11 cellular contexts compared by ENCODE assay signal in the genomic region with DNA sequence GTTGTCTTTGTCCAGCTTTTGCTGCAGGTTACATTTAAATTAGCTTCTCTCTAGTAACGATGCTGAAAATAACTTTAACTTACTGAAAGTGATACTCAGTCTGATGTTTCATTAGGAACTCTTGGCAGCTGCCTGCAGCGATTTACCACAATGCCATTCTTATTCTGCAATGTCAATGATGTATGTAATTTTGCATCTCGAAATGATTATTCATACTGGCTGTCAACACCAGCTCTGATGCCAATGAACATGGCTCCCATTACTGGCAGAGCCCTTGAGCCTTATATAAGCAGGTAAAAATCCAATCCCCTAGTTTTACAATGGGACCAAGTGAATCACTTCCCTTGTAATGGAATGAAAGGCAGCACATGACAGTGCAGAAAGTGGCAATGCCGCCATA. TPM values are rescaled to one million over a fixed set of nuclear protein-coding genes. Genes with fewer than 3 reads are reported as not detected.
A peak's percentile ranks its signal among the peaks of the same experiment; 100 is the strongest.
DNase-seq lines count a peak whose midpoint lies in the region; ATAC-seq and TF ChIP-seq lines count a peak whose summit lies in the region.
"Had no signal": no experiment of that assay in that cellular context is flagged by ENCODE, and none has a peak within 500 bp of the region (broad histone marks: within the 10 kb centered on the region; RNA-seq: fewer than 3 reads in every experiment).

No MANE protein-coding gene starts in this region.

- H3K4me3 ChIP-seq in breast epithelium: no peak overlapping the region

- BruUV-seq in MCF 10A (replicated peaks; lab: Mats Ljungman, UMichigan): no TSS peak

- H3K27me3 ChIP-seq in breast epithelium: no peaks in the 10 kb centered on the region

- no peak overlapping the region for H3K27ac Mint-ChIP-seq in MCF 10A (ENCODE audit: low read depth, unreplicated experiment)
- H3K27ac Mint-ChIP-seq in stimulated activated naive B cell treated with anti-CD40 and anti-IgM and Interleukin-4, amounts not matched to agents 10 μg/mL and 1 μg/mL and 100 μg/mL, for 72 hours: no peak overlapping the region
- H3K27ac Mint-ChIP-seq: T-cell had no signal

- CTCF ChIA-PET in MCF 10A (lab: Yijun Ruan, JAX): interaction anchor here (0.7 to 1.0 kb wide), 2 partner anchors 17 to 179 kb away, joined by 3 read pairs; no protein-coding TSS in a partner anchor

- POLR2A ChIA-PET in MCF 10A (lab: Yijun Ruan, JAX): interaction anchor here (0.6 kb wide), 1 partner anchor 16 kb away, joined by 3 read pairs; no protein-coding TSS in a partner anchor

- H3K9me3 Mint-ChIP-seq in MCF 10A (ENCODE audit: unreplicated experiment): no peaks in the 10 kb centered on the region
- H3K9me3 Mint-ChIP-seq in stimulated activated naive B cell treated with anti-CD40 and anti-IgM and Interleukin-4, amounts not matched to agents 10 μg/mL and 1 μg/mL and 100 μg/mL, for 72 hours: no peaks in the 10 kb centered on the region
- H3K9me3 Mint-ChIP-seq: naive B cell, T-cell had no signal

- H3K4me3 Mint-ChIP-seq in MCF 10A (ENCODE audit: unreplicated experiment): no peak overlapping the region
- no peak overlapping the region for H3K4me3 Mint-ChIP-seq in stimulated activated naive B cell treated with anti-CD40 and anti-IgM and Interleukin-4, amounts not matched to agents 10 μg/mL and 1 μg/mL and 100 μg/mL, for 72 hours
- H3K4me3 Mint-ChIP-seq: naive B cell, T-cell had no signal

- intact Hi-C loops in MCF 10A (cut with micrococcal nuclease): no loop called here
- intact Hi-C loops in breast epithelium (cut with DNase I; ENCODE audit: low total_unique reads): no loop called here
- intact Hi-C loops in sciatic nerve (cut with DNase I): no loop called here

- no peak for TF ChIP-seq CTCF in MCF 10A (IDR thresholded peaks at IDR 0.05; ENCODE audit: unreplicated experiment)
- no peak for TF ChIP-seq CTCF in breast epithelium (IDR thresholded peaks at IDR 0.05)

- no peaks in the 10 kb centered on the region for H3K27me3 Mint-ChIP-seq in MCF 10A (ENCODE audit: insufficient read depth, unreplicated experiment)
- no peaks in the 10 kb centered on the region for H3K27me3 Mint-ChIP-seq in stimulated activated naive B cell treated with anti-CD40 and anti-IgM and Interleukin-4, amounts not matched to agents 10 μg/mL and 1 μg/mL and 100 μg/mL, for 72 hours
- H3K27me3 Mint-ChIP-seq: naive B cell had no signal

- no peaks in the 10 kb centered on the region for H3K4me1 ChIP-seq in breast epithelium

- TF ChIP-seq POLR2A in breast epithelium (IDR thresholded peaks at IDR 0.05): no peak

- DNase-seq in MCF 10A (ENCODE audit: unreplicated experiment) (peak; percentile 13), breast epithelium (ENCODE audit: low spot score in 2 of 2) (no peak), NCI-H226 (peak; percentile 79), nucleus accumbens (lab: John Stamatoyannopoulos, UW) (no peak), sciatic nerve (ENCODE audit: low spot score) (no peak)
- DNase-seq in stimulated activated naive B cell treated with anti-CD40 and anti-IgM and Interleukin-4, amounts not matched to agents 10 μg/mL and 1 μg/mL and 100 μg/mL, for 72 hours: no peak
- DNase-seq: central memory CD4-positive, alpha-beta T cell; naive B cell; T-cell had no signal

- peak; percentile 84 for ATAC-seq in HG02763 (IDR thresholded peaks at IDR 0.05; ENCODE audit: unreplicated experiment)
- no peak for ATAC-seq in HG03139 (IDR thresholded peaks at IDR 0.05; ENCODE audit: unreplicated experiment)
- no peak for ATAC-seq in sciatic nerve
- ATAC-seq in stimulated activated naive B cell treated with anti-CD40 and anti-IgM and Interleukin-4, amounts not matched to agents 10 μg/mL and 1 μg/mL and 100 μg/mL, for 72 hours (replicated peaks): no peak
- ATAC-seq: T-cell had no signal

- H3K27ac ChIP-seq in breast epithelium: no peak overlapping the region

- no peaks in the 10 kb centered on the region for H3K36me3 Mint-ChIP-seq in MCF 10A (ENCODE audit: insufficient read depth, unreplicated experiment)
- H3K36me3 Mint-ChIP-seq in stimulated activated naive B cell treated with anti-CD40 and anti-IgM and Interleukin-4, amounts not matched to agents 10 μg/mL and 1 μg/mL and 100 μg/mL, for 72 hours: no peaks in the 10 kb centered on the region

- H3K4me1 Mint-ChIP-seq in MCF 10A (ENCODE audit: insufficient read depth, unreplicated experiment): peaks cover 11% of the 10 kb centered on the region
- H3K4me1 Mint-ChIP-seq in stimulated activated naive B cell treated with anti-CD40 and anti-IgM and Interleukin-4, amounts not matched to agents 10 μg/mL and 1 μg/mL and 100 μg/mL, for 72 hours: no peaks in the 10 kb centered on the region
- H3K4me1 Mint-ChIP-seq: naive B cell, T-cell had no signal

- H3K36me3 ChIP-seq in breast epithelium: no peaks in the 10 kb centered on the region

- no peaks in the 10 kb centered on the region for H3K9me3 ChIP-seq in breast epithelium

RNA-seq across cellular contexts. Expression of gene MFF, which starts 16.3 kb away (rescaled TPM):
- total RNA-seq in MCF 10A (2022): 81.2 and 90.2 TPM in 2 replicates
- total RNA-seq in breast epithelium: 100 to 1,000 TPM; 120 to 135 (median 122) TPM
- 72.5 TPM for total RNA-seq in sciatic nerve

Comparison
In these comparisons a context has a peak if more than half of its experiments do, and no peak if none do; other contexts are left out.
1. DNase-seq: peak in MCF 10A (single experiment) and NCI-H226 (single experiment); none in breast epithelium (0 of 2), nucleus accumbens (0 of 56), sciatic nerve (single experiment) and stimulated activated naive B cell treated with anti-CD40 and anti-IgM and Interleukin-4, amounts not matched to agents 10 μg/mL and 1 μg/mL and 100 μg/mL, for 72 hours (single experiment).